In the genomic region with DNA sequence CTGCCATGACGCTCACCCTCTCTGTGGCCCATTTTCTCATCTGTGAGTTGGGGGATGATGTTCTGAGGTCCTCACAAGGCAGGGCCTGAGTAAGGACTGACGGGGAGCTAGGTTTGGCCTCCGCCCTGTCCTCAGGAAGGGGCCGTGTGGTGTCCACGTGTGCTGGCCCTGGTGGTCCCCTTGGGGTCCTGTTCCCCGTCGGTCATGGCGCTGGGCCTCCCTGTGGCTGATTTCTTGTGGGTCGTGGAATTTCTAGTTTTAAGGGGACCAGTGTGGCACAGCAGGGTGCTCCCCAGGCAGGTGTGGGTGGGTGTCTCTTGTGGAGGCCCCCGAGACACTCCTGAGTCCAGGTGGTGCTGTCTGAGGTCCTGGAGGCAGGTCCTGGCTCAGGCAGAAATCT, we compare ENCODE assay signal across 17 cellular contexts. TPM values are rescaled to one million over a fixed set of nuclear protein-coding genes. Genes with fewer than 3 reads are reported as not detected.
A peak's percentile ranks its signal among the peaks of the same experiment; 100 is the strongest.
DNase-seq lines count a peak whose midpoint lies in the region; ATAC-seq and TF ChIP-seq lines count a peak whose summit lies in the region.
"Had no signal": no experiment of that assay in that cellular context is flagged by ENCODE, and none has a peak within 500 bp of the region (broad histone marks: within the 10 kb centered on the region; RNA-seq: fewer than 3 reads in every experiment).

No MANE protein-coding gene starts in this region.

- no peak overlapping the region for H3K4me3 ChIP-seq in esophagus squamous epithelium
- H3K4me3 ChIP-seq in trophoblast cell (ENCODE audit: low read depth, low read length), result no peak overlapping the region
- H3K4me3 ChIP-seq: BLaER1, PC-9 had no signal

- no peak for TF ChIP-seq POLR2A in esophagus squamous epithelium (IDR thresholded peaks at IDR 0.05)

- H3K36me3 ChIP-seq in esophagus squamous epithelium (no peaks in the 10 kb centered on the region), trophoblast cell (ENCODE audit: control insufficient read depth in 1 of 2, insufficient read depth in 2 of 2, low read length in 2 of 2) (no peaks in the 10 kb centered on the region)
- H3K36me3 ChIP-seq: BLaER1 had no signal

- H3K9ac ChIP-seq in trophoblast cell (ENCODE audit: low read length), result no peak overlapping the region
- H3K9ac ChIP-seq: BLaER1, KMS-11 had no signal

- H3K4me1 ChIP-seq in esophagus squamous epithelium (peaks cover 0 to 21% (median 0%) of the 10 kb centered on the region in 3 donors), trophoblast cell (ENCODE audit: control insufficient read depth in 1 of 2, insufficient read depth in 2 of 2, low read length in 2 of 2) (peaks cover 21% of the 10 kb centered on the region in 2 experiments)
- H3K4me1 ChIP-seq: BLaER1 had no signal

- no peak for TF ChIP-seq CTCF in esophagus squamous epithelium (IDR thresholded peaks at IDR 0.05)

- no peak overlapping the region for H4K12ac ChIP-seq in trophoblast cell (ENCODE audit: low read depth, low read length)

- H3K79me2 ChIP-seq in trophoblast cell (ENCODE audit: control insufficient read depth, insufficient read depth, low read length, poor library complexity), result no peaks in the 10 kb centered on the region

- no peak overlapping the region for H3K23ac ChIP-seq in trophoblast cell (ENCODE audit: low read length)

- no peak overlapping the region for H2BK120ac ChIP-seq in trophoblast cell (ENCODE audit: insufficient read depth, low read length, poor library complexity)

- H2BK12ac ChIP-seq in trophoblast cell (ENCODE audit: low read length), result peak overlapping the region; percentile 14

- no peak overlapping the region for H3K4me2 ChIP-seq in trophoblast cell (ENCODE audit: low read length)
- H3K4me2 ChIP-seq: BLaER1, KMS-11, PC-9 had no signal

- H2BK5ac ChIP-seq in trophoblast cell (ENCODE audit: low read depth, low read length, poor library complexity), result no peak overlapping the region

- H3K18ac ChIP-seq in trophoblast cell (ENCODE audit: low read length), result no peak overlapping the region

- H3K14ac ChIP-seq in trophoblast cell (ENCODE audit: low read length), result no peak overlapping the region

- DNase-seq in left cardiac atrium (peak; percentile 17), cardiac septum (ENCODE audit: low spot score) (no peak), esophagus squamous epithelium (lab: John Stamatoyannopoulos, UW) (no peak), trophoblast cell (no peak), NCI-H146 (lab: John Stamatoyannopoulos, UW) (no peak), NOMO-1 (lab: John Stamatoyannopoulos, UW; ENCODE audit: unreplicated experiment in 2 of 2) (no peak), SW 1271 (lab: John Stamatoyannopoulos, UW) (no peak)
- DNase-seq: DMS79, NCI-H1048, NCI-H2081 treated with DMSO at 0.1 percent for 48 hours, NCI-H510A, NCI-H82, PC-9 had no signal

- H3K27ac ChIP-seq in esophagus squamous epithelium (peak overlapping the region in 3 of 4 donors; percentile 2 to 33 (median 5)), trophoblast cell (ENCODE audit: low read depth, low read length) (no peak overlapping the region)
- H3K27ac ChIP-seq: BLaER1, KMS-11, PC-9 had no signal

- intact Hi-C loops in left cardiac atrium (cut with DNase I), result no loop called here
- intact Hi-C loops in cardiac septum (cut with DNase I), result no loop called here
- intact Hi-C loops in esophagus squamous epithelium (cut with DNase I), result no loop called here

- no peak overlapping the region for H4K8ac ChIP-seq in trophoblast cell (ENCODE audit: low read depth, low read length)

- no peaks in the 10 kb centered on the region for H3K27me3 ChIP-seq in esophagus squamous epithelium
- no peaks in the 10 kb centered on the region for H3K27me3 ChIP-seq in trophoblast cell (ENCODE audit: insufficient read depth, low read length)
- H3K27me3 ChIP-seq: BLaER1 had no signal

- peak overlapping the region; percentile 50 for H2AK5ac ChIP-seq in trophoblast cell (ENCODE audit: low read length)

- no peak for ATAC-seq in left cardiac atrium
- ATAC-seq: CD8-positive, alpha-beta T cell had no signal

- H3K79me1 ChIP-seq in trophoblast cell (ENCODE audit: low read length), result peaks cover 6% of the 10 kb centered on the region

- 83% methylated on average over 2 of the region's 10 CpGs; no CpG with 5 or more reads in 1 of the 2 donors for WGBS in esophagus squamous epithelium, 2 donors
- no CpG with 5 or more reads among the region's 10 CpGs for WGBS in trophoblast cell (ENCODE audit: extremely low coverage, insufficient coverage, insufficient read length)

- H4K91ac ChIP-seq in trophoblast cell (ENCODE audit: low read depth, low read length), result peak overlapping the region; percentile 16

- H3K4ac ChIP-seq in trophoblast cell (ENCODE audit: low read depth, low read length), result no peak overlapping the region

- H3K9me3 ChIP-seq in esophagus squamous epithelium (no peaks in the 10 kb centered on the region), trophoblast cell (ENCODE audit: insufficient read depth, low read depth, low read length) (peaks cover 3% of the 10 kb centered on the region)
- H3K9me3 ChIP-seq: BLaER1 had no signal

- no peak overlapping the region for H2AFZ ChIP-seq in trophoblast cell (ENCODE audit: insufficient read depth, low read length, poor library complexity)
- H2AFZ ChIP-seq: PC-9 had no signal

RNA-seq across cellular contexts. Expression of gene LINC01488, which starts 5.9 kb away (rescaled TPM):
- total RNA-seq in left cardiac atrium (under 1 TPM in 1 of 2 donors, not detected in 1; 0.06 TPM), cardiac septum (0.19 TPM), esophagus squamous epithelium (not detected)
- 0.05 and 0.08 TPM in 2 replicates for polyA plus RNA-seq in trophoblast cell (2013)
- total RNA-seq: CD8-positive, alpha-beta T cell; M059J; PC-9 had no signal
